ENCODE assay signal across 1 cellular context in the genomic region with DNA sequence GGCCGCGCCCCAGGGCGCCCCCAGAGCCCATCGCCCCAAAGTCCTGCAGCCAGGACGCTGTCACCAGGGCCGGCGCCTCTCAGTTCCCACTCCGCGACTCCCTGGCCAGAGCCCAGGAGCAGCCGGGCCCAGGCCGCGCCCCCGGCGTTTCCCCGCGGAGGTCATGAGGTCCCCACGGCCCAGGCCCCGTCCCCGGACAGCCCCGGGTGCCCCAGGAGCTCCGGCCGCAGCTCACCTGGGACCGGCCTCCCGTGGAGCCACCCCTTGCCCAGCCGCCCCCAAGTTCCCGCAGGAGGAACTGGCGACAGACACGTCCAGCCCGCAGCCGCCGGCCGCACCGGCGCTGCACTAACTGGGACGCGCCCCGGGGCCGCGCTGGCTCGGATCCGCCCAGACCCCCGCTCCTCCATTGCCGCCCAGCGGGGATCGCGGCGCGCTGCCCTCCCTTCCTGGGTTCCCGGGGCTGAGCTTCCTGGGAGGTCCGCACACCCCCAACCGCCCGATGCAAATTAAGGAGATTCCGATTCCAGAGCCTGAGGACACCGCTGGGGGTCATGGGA.
TF ChIP-seq lines count a peak whose summit lies in the region.

No MANE protein-coding gene starts in this region.

TF ChIP-seq in endothelial cell of umbilical vein, 7 proteins besides CTCF, POLR2A, EP300 and RAD21 (continued from another document):
- TF ChIP-seq, protein P1, sequence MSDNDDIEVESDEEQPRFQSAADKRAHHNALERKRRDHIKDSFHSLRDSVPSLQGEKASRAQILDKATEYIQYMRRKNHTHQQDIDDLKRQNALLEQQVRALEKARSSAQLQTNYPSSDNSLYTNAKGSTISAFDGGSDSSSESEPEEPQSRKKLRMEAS (IDR thresholded peaks at IDR 0.05; ENCODE audit: insufficient read depth, insufficient read length), result no peak
TF ChIP-seq in endothelial cell of umbilical vein: peak in this region for 1.
